ENCODE assay signal across 13 cellular contexts in genomic region chr12:105229446-105229845, GRCh38. TPM values are rescaled to one million over a fixed set of nuclear protein-coding genes. Genes with fewer than 3 reads are reported as not detected.
DNase-seq lines count a peak whose midpoint lies in the region; ATAC-seq and TF ChIP-seq lines count a peak whose summit lies in the region.
"Had no signal": no experiment of that assay in that cellular context is flagged by ENCODE, and none has a peak within 500 bp of the region (broad histone marks: within the 10 kb centered on the region; RNA-seq: fewer than 3 reads in every experiment).

No MANE protein-coding gene starts in this region.

- no peaks in the 10 kb centered on the region for H3K9me3 ChIP-seq in mucosa of rectum (ENCODE audit: control insufficient read depth in 2 of 2, low read length in 2 of 2)
- H3K9me3 ChIP-seq in vagina: no peaks in the 10 kb centered on the region

- peaks cover 28% of the 10 kb centered on the region for H3K36me3 Mint-ChIP-seq in activated naive CD8-positive, alpha-beta T cell treated with anti-CD3 and anti-CD28 coated beads, Interleukin-2, amount 10 ng/mL, durations not matched to agents 7 days and 5 days
- peaks cover 21% of the 10 kb centered on the region for H3K36me3 Mint-ChIP-seq in activated naive CD8-positive, alpha-beta T cell treated with anti-CD3 and anti-CD28 coated beads for 36 hours
- peaks cover 10% of the 10 kb centered on the region for H3K36me3 Mint-ChIP-seq in chondrocyte (ENCODE audit: low read depth)

- no peak for ATAC-seq in activated naive CD8-positive, alpha-beta T cell treated with anti-CD3 and anti-CD28 coated beads, Interleukin-2, amount 10 ng/mL, durations not matched to agents 7 days and 5 days (ENCODE audit: low read depth)
- ATAC-seq in GM18519 (IDR thresholded peaks at IDR 0.05; ENCODE audit: low FRiP score, unreplicated experiment): no peak

- H3K4me3 Mint-ChIP-seq in activated naive CD8-positive, alpha-beta T cell treated with anti-CD3 and anti-CD28 coated beads, Interleukin-2, amount 10 ng/mL, durations not matched to agents 7 days and 5 days: no peak overlapping the region
- no peak overlapping the region for H3K4me3 Mint-ChIP-seq in activated naive CD8-positive, alpha-beta T cell treated with anti-CD3 and anti-CD28 coated beads for 36 hours
- H3K4me3 Mint-ChIP-seq in chondrocyte (ENCODE audit: unreplicated experiment): no peak overlapping the region

- no peak for DNase-seq in activated naive CD8-positive, alpha-beta T cell treated with anti-CD3 and anti-CD28 coated beads, Interleukin-2, amount 10 ng/mL, durations not matched to agents 7 days and 5 days
- no peak for DNase-seq in activated naive CD8-positive, alpha-beta T cell treated with anti-CD3 and anti-CD28 coated beads for 36 hours
- DNase-seq in chondrocyte (ENCODE audit: low spot score) (no peak), vagina (ENCODE audit: extremely low spot score in 2 of 2) (no peak), ureter (ENCODE audit: low spot score) (no peak), AG20443 (ENCODE audit: low spot score) (no peak)
- DNase-seq: activated naive CD4-positive, alpha-beta T cell treated with anti-CD3 and anti-CD28 coated beads, Interleukin-2, amount 50 U/mL, for 16 hours; central memory CD4-positive, alpha-beta T cell; left cardiac atrium; stimulated activated CD4-positive, alpha-beta T cell treated with anti-CD3 and anti-CD28 coated beads, Interleukin-2, amount 100 ng/mL, for 48 hours had no signal

- no peaks in the 10 kb centered on the region for H3K9me3 Mint-ChIP-seq in activated naive CD8-positive, alpha-beta T cell treated with anti-CD3 and anti-CD28 coated beads, Interleukin-2, amount 10 ng/mL, durations not matched to agents 7 days and 5 days
- no peaks in the 10 kb centered on the region for H3K9me3 Mint-ChIP-seq in activated naive CD8-positive, alpha-beta T cell treated with anti-CD3 and anti-CD28 coated beads for 36 hours
- H3K9me3 Mint-ChIP-seq in chondrocyte (ENCODE audit: low read depth): no peaks in the 10 kb centered on the region

- intact Hi-C loops in vagina (cut with DNase I): no loop called here

- no peaks in the 10 kb centered on the region for H3K27me3 Mint-ChIP-seq in activated naive CD8-positive, alpha-beta T cell treated with anti-CD3 and anti-CD28 coated beads, Interleukin-2, amount 10 ng/mL, durations not matched to agents 7 days and 5 days
- no peaks in the 10 kb centered on the region for H3K27me3 Mint-ChIP-seq in activated naive CD8-positive, alpha-beta T cell treated with anti-CD3 and anti-CD28 coated beads for 36 hours
- H3K27me3 Mint-ChIP-seq in chondrocyte (ENCODE audit: low read depth): no peaks in the 10 kb centered on the region

- H3K27me3 ChIP-seq in mucosa of rectum (ENCODE audit: control insufficient read depth in 2 of 2, insufficient read depth in 2 of 2, low read length in 2 of 2): no peaks in the 10 kb centered on the region
- H3K27me3 ChIP-seq in vagina: no peaks in the 10 kb centered on the region

- peak overlapping the region; percentile 17 for H3K27ac Mint-ChIP-seq in activated naive CD8-positive, alpha-beta T cell treated with anti-CD3 and anti-CD28 coated beads, Interleukin-2, amount 10 ng/mL, durations not matched to agents 7 days and 5 days
- H3K27ac Mint-ChIP-seq in activated naive CD8-positive, alpha-beta T cell treated with anti-CD3 and anti-CD28 coated beads for 36 hours: no peak overlapping the region
- peak overlapping the region; percentile 90 for H3K27ac Mint-ChIP-seq in chondrocyte (ENCODE audit: unreplicated experiment)

- H3K27ac ChIP-seq in mucosa of rectum (ENCODE audit: low read depth in 2 of 2, low read length in 2 of 2): peak overlapping the region; percentile 81 to 82
- H3K27ac ChIP-seq in vagina: peak overlapping the region; percentile 83
- H3K27ac ChIP-seq: epithelial cell of prostate had no signal

- peaks cover 37 to 46% of the 10 kb centered on the region in 2 donors for H3K4me1 ChIP-seq in mucosa of rectum (ENCODE audit: control insufficient read depth in 2 of 2, insufficient read depth in 2 of 2, low read length in 2 of 2)
- H3K4me1 ChIP-seq in vagina: peaks cover 80% of the 10 kb centered on the region

- TF ChIP-seq POLR2A in vagina (IDR thresholded peaks at IDR 0.05): no peak

- POLR2A ChIA-PET in activated naive CD8-positive, alpha-beta T cell treated with anti-CD3 and anti-CD28 coated beads, Interleukin-2, amount 10 ng/mL, durations not matched to agents 7 days and 5 days (lab: Charles Lee): no interaction called here

- H3K36me3 ChIP-seq in mucosa of rectum (ENCODE audit: control insufficient read depth in 2 of 2, insufficient read depth in 2 of 2, low read length in 2 of 2) (peaks cover 15 to 25% of the 10 kb centered on the region in 2 donors), vagina (peaks cover 0 to 17% of the 10 kb centered on the region in 2 donors)

- H3K9ac ChIP-seq in mucosa of rectum (ENCODE audit: low read depth in 1 of 2, low read length in 2 of 2): no peak overlapping the region

- H3K4me3 ChIP-seq in mucosa of rectum (ENCODE audit: low read length in 2 of 2): no peak overlapping the region
- no peak overlapping the region for H3K4me3 ChIP-seq in vagina

- peaks cover 36% of the 10 kb centered on the region for H3K4me1 Mint-ChIP-seq in activated naive CD8-positive, alpha-beta T cell treated with anti-CD3 and anti-CD28 coated beads, Interleukin-2, amount 10 ng/mL, durations not matched to agents 7 days and 5 days
- peaks cover 75% of the 10 kb centered on the region for H3K4me1 Mint-ChIP-seq in activated naive CD8-positive, alpha-beta T cell treated with anti-CD3 and anti-CD28 coated beads for 36 hours
- H3K4me1 Mint-ChIP-seq in chondrocyte (ENCODE audit: low read depth): peaks cover 98% of the 10 kb centered on the region

- no peak for TF ChIP-seq CTCF in chondrocyte (IDR thresholded peaks at IDR 0.05)
- no peak for TF ChIP-seq CTCF in vagina (IDR thresholded peaks at IDR 0.05)

RNA-seq across cellular contexts. Expression of gene APPL2, which starts 6.5 kb away (rescaled TPM):
- 10 to 100 TPM; 35.0 to 42.8 TPM for total RNA-seq in activated naive CD8-positive, alpha-beta T cell treated with anti-CD3 and anti-CD28 coated beads, Interleukin-2, amount 10 ng/mL, durations not matched to agents 7 days and 5 days
- 10 to 100 TPM; 12.0 to 13.4 TPM for total RNA-seq in activated naive CD8-positive, alpha-beta T cell treated with anti-CD3 and anti-CD28 coated beads for 36 hours
- total RNA-seq in chondrocyte (46.2 to 51.7 TPM (median 47.5 TPM) in 3 replicates), vagina (48.1 TPM), ureter (36.5 TPM)
